In the genomic region with DNA sequence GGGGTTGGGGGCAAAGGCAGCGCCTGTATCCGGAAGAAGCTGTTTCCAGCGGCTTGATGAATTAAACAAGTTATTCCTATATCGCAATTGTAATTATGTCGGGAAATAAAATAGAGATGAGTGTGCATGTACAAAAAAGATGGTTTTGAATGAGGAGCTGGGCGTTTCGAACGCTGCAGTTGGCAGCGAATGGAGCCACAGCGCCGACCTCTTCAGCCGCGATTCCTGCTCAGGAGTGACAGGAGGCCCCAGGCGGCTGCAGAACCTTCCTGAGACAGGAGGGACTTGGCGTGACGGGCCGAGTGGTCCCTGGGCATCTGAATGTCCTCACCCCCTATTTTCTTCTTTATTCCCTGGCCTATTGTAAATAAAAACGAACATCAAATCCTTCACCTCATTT, we compare ENCODE assay signal across 24 cellular contexts.
A peak's percentile ranks its signal among the peaks of the same experiment; 100 is the strongest.
DNase-seq lines count a peak whose midpoint lies in the region; ATAC-seq and TF ChIP-seq lines count a peak whose summit lies in the region.
"Had no signal": no experiment of that assay in that cellular context is flagged by ENCODE, and none has a peak within 500 bp of the region (broad histone marks: within the 10 kb centered on the region; RNA-seq: fewer than 3 reads in every experiment).

No MANE protein-coding gene starts in this region.

- H2AFZ ChIP-seq in mammary epithelial cell (ENCODE audit: low read depth, low read length), result no peak overlapping the region
- H2AFZ ChIP-seq in neuronal stem cell (ENCODE audit: low read length), result no peak overlapping the region

- H2BK15ac ChIP-seq in neuronal stem cell (ENCODE audit: low read length), result no peak overlapping the region

- H3K4me3 ChIP-seq in breast epithelium (no peak overlapping the region), mammary epithelial cell (replicated peaks in 1 of 3; ENCODE audit: insufficient read depth in 1 of 3, low read depth in 2 of 3, low read length in 3 of 3) (no peak overlapping the region), neuronal stem cell (ENCODE audit: low read length in 2 of 2) (no peak overlapping the region), upper lobe of right lung (no peak overlapping the region)
- H3K4me3 ChIP-seq: BLaER1, K562, MG63, Peyer's patch had no signal

- H3K4me1 ChIP-seq in breast epithelium (no peaks in the 10 kb centered on the region), mammary epithelial cell (ENCODE audit: insufficient read depth, low read length) (no peaks in the 10 kb centered on the region), neuronal stem cell (ENCODE audit: control insufficient read depth in 2 of 2, insufficient read depth in 1 of 2, low read depth in 1 of 2, low read length in 2 of 2) (peaks cover 14 to 15% of the 10 kb centered on the region in 2 donors), upper lobe of right lung (no peaks in the 10 kb centered on the region), foreskin keratinocyte (no peaks in the 10 kb centered on the region)
- H3K4me1 ChIP-seq: Peyer's patch had no signal

- H3K23ac ChIP-seq in neuronal stem cell (ENCODE audit: low read depth, low read length, poor library complexity), result no peak overlapping the region

- H2BK5ac ChIP-seq in neuronal stem cell (ENCODE audit: low read length), result no peak overlapping the region

- DNase-seq in breast epithelium (ENCODE audit: low spot score in 2 of 2) (peak; percentile 7 to 24), mammary epithelial cell (no peak), ecto neural progenitor cell (ENCODE audit: low spot score) (peak; percentile 41), neuronal stem cell (ENCODE audit: low spot score) (no peak), upper lobe of right lung (peak; percentile 40), foreskin keratinocyte (no peak), midbrain (lab: John Stamatoyannopoulos, UW) (no peak)
- DNase-seq: ACHN, DMS153, GOT3, MG63, NCI-H1417, NCI-H1694 treated with DMSO at 0.1 percent for 48 hours, NCI-H2081 treated with DMSO at 0.1 percent for 48 hours, NCI-H2171 treated with DMSO at 0.1 percent for 48 hours, NCI-H446, NCI-H526 had no signal

- no TSS peak for BruUV-seq in mammary epithelial cell (replicated peaks; lab: Mats Ljungman, UMichigan)

- H3K79me1 ChIP-seq in neuronal stem cell (ENCODE audit: low read depth, low read length), result peaks cover 1% of the 10 kb centered on the region

- H3K27me3 ChIP-seq in breast epithelium (peaks cover 0 to 15% of the 10 kb centered on the region in 2 donors), mammary epithelial cell (ENCODE audit: insufficient read depth, low read length) (no peaks in the 10 kb centered on the region), neuronal stem cell (ENCODE audit: control insufficient read depth in 3 of 3, insufficient read depth in 3 of 3, low read depth in 1 of 3, low read length in 3 of 3) (no peaks in the 10 kb centered on the region), upper lobe of right lung (peaks cover 3% of the 10 kb centered on the region), foreskin keratinocyte (no peaks in the 10 kb centered on the region)
- H3K27me3 ChIP-seq: BLaER1, MG63, Peyer's patch had no signal

- WGBS in mammary epithelial cell (ENCODE audit: low coverage, missing lambda C conversion rate), result 85% methylated on average over 18 of the region's 18 CpGs
- WGBS in neuronal stem cell (ENCODE audit: extremely low coverage in 2 of 2, insufficient read length in 2 of 2, insufficient replicate concordance in 1 of 2), 2 donors, result 100% methylated on average over 1 of the region's 18 CpGs; no CpG with 5 or more reads in 1 of the 2 donors

- H3K27ac ChIP-seq in breast epithelium, result no peak overlapping the region
- no peak overlapping the region for H3K27ac ChIP-seq in mammary epithelial cell (ENCODE audit: insufficient read depth, low read depth, low read length)
- no peak overlapping the region for H3K27ac ChIP-seq in neuronal stem cell (replicated peaks; ENCODE audit: low read length)
- H3K27ac ChIP-seq in upper lobe of right lung, result no peak overlapping the region
- H3K27ac ChIP-seq in foreskin keratinocyte, result no peak overlapping the region
- H3K27ac ChIP-seq: BLaER1, HL-60, Peyer's patch had no signal

- H3K79me2 ChIP-seq in mammary epithelial cell (ENCODE audit: insufficient read depth, low read length), result no peaks in the 10 kb centered on the region

- H3K9ac ChIP-seq in mammary epithelial cell (ENCODE audit: insufficient read depth, low read length), result no peak overlapping the region
- no peak overlapping the region for H3K9ac ChIP-seq in neuronal stem cell (ENCODE audit: low read depth, low read length, poor library complexity)
- H3K9ac ChIP-seq: BLaER1 had no signal

- no peak overlapping the region for H3K18ac ChIP-seq in neuronal stem cell (ENCODE audit: low read length)

- no peak overlapping the region for H3K14ac ChIP-seq in neuronal stem cell (ENCODE audit: low read length)

- H2BK12ac ChIP-seq in neuronal stem cell (ENCODE audit: low read length), result no peak overlapping the region

- H4K91ac ChIP-seq in neuronal stem cell (ENCODE audit: low read depth, low read length, poor library complexity), result no peak overlapping the region

- intact Hi-C loops in breast epithelium (cut with DNase I; ENCODE audit: low total_unique reads) (no loop called here), mammary epithelial cell (cut with micrococcal nuclease) (no loop called here), upper lobe of right lung (cut with DNase I) (no loop called here)

- dilution Hi-C loops in mammary epithelial cell (cut with HindIII; ENCODE audit: low sequenced_read_pairs), result no loop called here

- no peak overlapping the region for H4K8ac ChIP-seq in neuronal stem cell (ENCODE audit: low read depth, low read length)

- no peak overlapping the region for H3K4ac ChIP-seq in neuronal stem cell (ENCODE audit: low read length)

- TF ChIP-seq POLR2A in breast epithelium (IDR thresholded peaks at IDR 0.05), result no peak

- CTCF ChIA-PET in mammary epithelial cell (lab: Charles Lee; ENCODE audit: low non-redundant PET), result no interaction called here

- TF ChIP-seq CTCF in breast epithelium (IDR thresholded peaks at IDR 0.05), result no peak
- no peak for TF ChIP-seq CTCF in mammary epithelial cell (conservative IDR thresholded peaks at IDR 0.05 in 1 of 2, IDR thresholded peaks at IDR 0.05 in 1 of 2; ENCODE audit: extremely low read depth in 1 of 2, insufficient read depth in 1 of 2, low read depth in 1 of 2, low read length in 2 of 2)
- no peak for TF ChIP-seq CTCF in upper lobe of right lung (IDR thresholded peaks at IDR 0.05)
- no peak for TF ChIP-seq CTCF in foreskin keratinocyte (conservative IDR thresholded peaks at IDR 0.05)

- H4K20me1 ChIP-seq in mammary epithelial cell (ENCODE audit: insufficient read depth, low read length), result no peaks in the 10 kb centered on the region
- H4K20me1 ChIP-seq: BLaER1 had no signal

- H3K4me2 ChIP-seq in mammary epithelial cell (ENCODE audit: insufficient read depth, low read depth, low read length), result no peak overlapping the region
- no peak overlapping the region for H3K4me2 ChIP-seq in neuronal stem cell (ENCODE audit: insufficient read depth, low read length, poor library complexity, severe bottlenecking)

- in situ Hi-C loops in mammary epithelial cell (cut with MboI; ENCODE audit: low sequenced_read_pairs in 2 of 2), result no loop called here

- no peaks in the 10 kb centered on the region for H3K9me3 ChIP-seq in breast epithelium
- peaks cover 14% of the 10 kb centered on the region for H3K9me3 ChIP-seq in mammary epithelial cell (replicated peaks; ENCODE audit: insufficient read depth, low read length)
- peaks cover under 1 to 6% of the 10 kb centered on the region in 2 donors for H3K9me3 ChIP-seq in neuronal stem cell (replicated peaks in 1 of 2; ENCODE audit: control insufficient read depth in 2 of 2, insufficient read depth in 1 of 2, low read depth in 1 of 2, low read length in 2 of 2)
- no peaks in the 10 kb centered on the region for H3K9me3 ChIP-seq in upper lobe of right lung
- H3K9me3 ChIP-seq: BLaER1, MG63, Peyer's patch had no signal

- H3K36me3 ChIP-seq in breast epithelium (no peaks in the 10 kb centered on the region), mammary epithelial cell (ENCODE audit: insufficient read depth, low read length) (no peaks in the 10 kb centered on the region), neuronal stem cell (replicated peaks in 1 of 2; ENCODE audit: control insufficient read depth in 2 of 2, insufficient read depth in 2 of 2, low read length in 2 of 2) (no peaks in the 10 kb centered on the region), upper lobe of right lung (no peaks in the 10 kb centered on the region)
- H3K36me3 ChIP-seq: BLaER1, MG63, Peyer's patch had no signal

- ATAC-seq in upper lobe of right lung (no peak), foreskin keratinocyte (no peak)
- ATAC-seq: CD8-positive, alpha-beta T cell; HCT116; HepG2; K562 had no signal

- peak overlapping the region; percentile 4 for H2BK120ac ChIP-seq in neuronal stem cell (ENCODE audit: low read depth, low read length)

- no peak overlapping the region for H2AK5ac ChIP-seq in neuronal stem cell (ENCODE audit: low read depth, low read length)

Comparison
In these comparisons a context has a peak if more than half of its experiments do, and no peak if none do; other contexts are left out.
1. DNase-seq: peak in breast epithelium (2 of 2), ecto neural progenitor cell (single experiment) and upper lobe of right lung (single experiment); none in mammary epithelial cell (single experiment), neuronal stem cell (single experiment), foreskin keratinocyte (0 of 2) and midbrain (single experiment).